Comparison of ENCODE assay signal across 20 cellular contexts in genomic region chr16:17354121-17354750, GRCh38.
DNase-seq lines count a peak whose midpoint lies in the region; ATAC-seq and TF ChIP-seq lines count a peak whose summit lies in the region.
"Had no signal": no experiment of that assay in that cellular context is flagged by ENCODE, and none has a peak within 500 bp of the region (broad histone marks: within the 10 kb centered on the region; RNA-seq: fewer than 3 reads in every experiment).

No MANE protein-coding gene starts in this region.

- H3K4me1 Mint-ChIP-seq in neural crest cell, result peaks cover 58% of the 10 kb centered on the region

- H3K4me2 ChIP-seq in BLaER1 treated with 17β-estradiol and CSF1 and Interleukin-3, amounts not matched to agents 10 nM and 100 nM, result peak overlapping the region; percentile 79 to 96 (median 90)
- peak overlapping the region; percentile 50 for H3K4me2 ChIP-seq in Karpas-422 (ENCODE audit: low read depth, low read length, poor library complexity, severe bottlenecking)

- peaks cover 0 to 59% (median 25%) of the 10 kb centered on the region in 11 experiments; a peak in 12 of 22 replicates for H3K36me3 ChIP-seq in BLaER1 treated with 17β-estradiol and CSF1 and Interleukin-3, amounts not matched to agents 10 nM and 100 nM
- H3K36me3 ChIP-seq in Karpas-422 (ENCODE audit: insufficient read depth, low read length), result no peaks in the 10 kb centered on the region
- H3K36me3 ChIP-seq: ascending aorta, left lung, upper lobe of right lung had no signal

- H3K27me3 ChIP-seq in BLaER1 treated with 17β-estradiol and CSF1 and Interleukin-3, amounts not matched to agents 10 nM and 100 nM, result no peaks in the 10 kb centered on the region
- H3K27me3 ChIP-seq in Karpas-422 (ENCODE audit: low read length), result no peaks in the 10 kb centered on the region
- H3K27me3 ChIP-seq: ascending aorta, left lung, sigmoid colon, upper lobe of right lung had no signal

- no peaks in the 10 kb centered on the region for H3K79me2 ChIP-seq in Karpas-422 (ENCODE audit: low read length)

- TF ChIP-seq CTCF in neural crest cell (conservative IDR thresholded peaks at IDR 0.05), result no peak

- H3K9me2 ChIP-seq in Karpas-422 (replicated peaks; ENCODE audit: insufficient read depth, low read length), result no peaks in the 10 kb centered on the region

- no peak overlapping the region for H3K4me3 ChIP-seq in BLaER1 treated with 17β-estradiol and CSF1 and Interleukin-3, amounts not matched to agents 10 nM and 100 nM
- peak overlapping the region; percentile 32; the same call in 1 of the 2 replicates for H3K4me3 ChIP-seq in Karpas-422 (ENCODE audit: low read length)
- H3K4me3 ChIP-seq: ascending aorta, left lung, sigmoid colon, upper lobe of right lung had no signal

- DNase-seq in Karpas-422, result peak; percentile 91
- DNase-seq in SK-N-DZ (ENCODE audit: low spot score), result peak; percentile 77
- no peak for DNase-seq in neural crest cell (ENCODE audit: low read depth, low spot score)
- DNase-seq in stimulated activated CD4-positive, alpha-beta T cell treated with anti-CD3 and anti-CD28 coated beads, Interleukin-4, amount 100 ng/mL, for 24 hours, result no peak
- DNase-seq in NCI-H2081 (lab: John Stamatoyannopoulos, UW), result no peak
- DNase-seq: activated CD4-positive, alpha-beta T cell treated with anti-CD3 and anti-CD28 coated beads for 36 hours; activated naive CD4-positive, alpha-beta T cell treated with anti-CD3 and anti-CD28 coated beads, Interleukin-2, amount 10 ng/mL, durations not matched to agents 7 days and 5 days; CD4-positive, CD25-positive, alpha-beta regulatory T cell; central memory CD4-positive, alpha-beta T cell; HCEC 1CT; IMR-90; left lung; naive thymus-derived CD4-positive, alpha-beta T cell; NCI-H187; sigmoid colon; upper lobe of right lung had no signal

- no peaks in the 10 kb centered on the region for H3K9me3 Mint-ChIP-seq in neural crest cell
- H3K9me3 Mint-ChIP-seq: activated naive CD4-positive, alpha-beta T cell treated with anti-CD3 and anti-CD28 coated beads, Interleukin-2, amount 10 ng/mL, durations not matched to agents 7 days and 5 days; CD4-positive, CD25-positive, alpha-beta regulatory T cell had no signal

- no peaks in the 10 kb centered on the region for H4K20me1 ChIP-seq in BLaER1 treated with 17β-estradiol and CSF1 and Interleukin-3, amounts not matched to agents 10 nM and 100 nM
- H4K20me1 ChIP-seq in Karpas-422 (ENCODE audit: insufficient read depth, low read depth, low read length), result 0 out of 2 replicates have a peak, but pooled peaks cover 9% of the 10 kb centered on the region

- no peaks in the 10 kb centered on the region for H3K9me3 ChIP-seq in BLaER1 treated with 17β-estradiol and CSF1 and Interleukin-3, amounts not matched to agents 10 nM and 100 nM (replicated peaks in 1 of 11)
- no peaks in the 10 kb centered on the region for H3K9me3 ChIP-seq in Karpas-422 (ENCODE audit: low read length)
- H3K9me3 ChIP-seq: ascending aorta, left lung, sigmoid colon, upper lobe of right lung had no signal

- H3K27ac Mint-ChIP-seq in neural crest cell (ENCODE audit: unreplicated experiment), result peak overlapping the region; percentile 86
- H3K27ac Mint-ChIP-seq: activated CD4-positive, alpha-beta T cell treated with anti-CD3 and anti-CD28 coated beads for 36 hours; activated naive CD4-positive, alpha-beta T cell treated with anti-CD3 and anti-CD28 coated beads, Interleukin-2, amount 10 ng/mL, durations not matched to agents 7 days and 5 days had no signal

- peak overlapping the region in 9 of 11 experiments; percentile 42 to 95 (median 93); a peak in 18 of 22 replicates for H3K27ac ChIP-seq in BLaER1 treated with 17β-estradiol and CSF1 and Interleukin-3, amounts not matched to agents 10 nM and 100 nM
- peak overlapping the region; percentile 85 for H3K27ac ChIP-seq in Karpas-422 (ENCODE audit: low read length)
- H3K27ac ChIP-seq: ascending aorta, left lung, RWPE1, sigmoid colon, upper lobe of right lung had no signal

- no peaks in the 10 kb centered on the region for H3K36me3 Mint-ChIP-seq in neural crest cell (ENCODE audit: low read depth)

- no peak for ATAC-seq in HG03378 (IDR thresholded peaks at IDR 0.05; ENCODE audit: unreplicated experiment)
- ATAC-seq: activated CD4-positive, alpha-beta T cell treated with anti-CD3 and anti-CD28 coated beads for 36 hours; left lung; upper lobe of right lung had no signal

- H3K4me1 ChIP-seq in BLaER1 treated with 17β-estradiol and CSF1 and Interleukin-3, amounts not matched to agents 10 nM and 100 nM, result peaks cover 91 to 100% (median 100%) of the 10 kb centered on the region in 10 experiments
- peaks cover 49% of the 10 kb centered on the region for H3K4me1 ChIP-seq in Karpas-422 (ENCODE audit: low read length)

- peak overlapping the region in 7 of 11 experiments; percentile 22 to 40 (median 31); a peak in 9 of 22 replicates for H3K9ac ChIP-seq in BLaER1 treated with 17β-estradiol and CSF1 and Interleukin-3, amounts not matched to agents 10 nM and 100 nM
- H3K9ac ChIP-seq in Karpas-422 (ENCODE audit: low read length), result peak overlapping the region; percentile 25

- H3K27me3 Mint-ChIP-seq in neural crest cell (ENCODE audit: low read depth), result no peaks in the 10 kb centered on the region
- H3K27me3 Mint-ChIP-seq: activated CD4-positive, alpha-beta T cell treated with anti-CD3 and anti-CD28 coated beads for 36 hours; activated naive CD4-positive, alpha-beta T cell treated with anti-CD3 and anti-CD28 coated beads, Interleukin-2, amount 10 ng/mL, durations not matched to agents 7 days and 5 days; CD4-positive, CD25-positive, alpha-beta regulatory T cell; naive thymus-derived CD4-positive, alpha-beta T cell had no signal

- no peak overlapping the region for H3K4me3 Mint-ChIP-seq in neural crest cell
- H3K4me3 Mint-ChIP-seq: activated CD4-positive, alpha-beta T cell treated with anti-CD3 and anti-CD28 coated beads for 36 hours; activated naive CD4-positive, alpha-beta T cell treated with anti-CD3 and anti-CD28 coated beads, Interleukin-2, amount 10 ng/mL, durations not matched to agents 7 days and 5 days; CD4-positive, CD25-positive, alpha-beta regulatory T cell; naive thymus-derived CD4-positive, alpha-beta T cell had no signal

- no peak overlapping the region for H2AFZ ChIP-seq in Karpas-422 (ENCODE audit: low read length)

Comparison
In these comparisons a context has a peak if more than half of its experiments do, and no peak if none do; other contexts are left out.
1. DNase-seq: peak in Karpas-422 (single experiment) and SK-N-DZ (single experiment); none in neural crest cell (single experiment), stimulated activated CD4-positive, alpha-beta T cell treated with anti-CD3 and anti-CD28 coated beads, Interleukin-4, amount 100 ng/mL, for 24 hours (single experiment) and NCI-H2081 (0 of 2).